8 cellular contexts compared by ENCODE assay signal in the genomic region with DNA sequence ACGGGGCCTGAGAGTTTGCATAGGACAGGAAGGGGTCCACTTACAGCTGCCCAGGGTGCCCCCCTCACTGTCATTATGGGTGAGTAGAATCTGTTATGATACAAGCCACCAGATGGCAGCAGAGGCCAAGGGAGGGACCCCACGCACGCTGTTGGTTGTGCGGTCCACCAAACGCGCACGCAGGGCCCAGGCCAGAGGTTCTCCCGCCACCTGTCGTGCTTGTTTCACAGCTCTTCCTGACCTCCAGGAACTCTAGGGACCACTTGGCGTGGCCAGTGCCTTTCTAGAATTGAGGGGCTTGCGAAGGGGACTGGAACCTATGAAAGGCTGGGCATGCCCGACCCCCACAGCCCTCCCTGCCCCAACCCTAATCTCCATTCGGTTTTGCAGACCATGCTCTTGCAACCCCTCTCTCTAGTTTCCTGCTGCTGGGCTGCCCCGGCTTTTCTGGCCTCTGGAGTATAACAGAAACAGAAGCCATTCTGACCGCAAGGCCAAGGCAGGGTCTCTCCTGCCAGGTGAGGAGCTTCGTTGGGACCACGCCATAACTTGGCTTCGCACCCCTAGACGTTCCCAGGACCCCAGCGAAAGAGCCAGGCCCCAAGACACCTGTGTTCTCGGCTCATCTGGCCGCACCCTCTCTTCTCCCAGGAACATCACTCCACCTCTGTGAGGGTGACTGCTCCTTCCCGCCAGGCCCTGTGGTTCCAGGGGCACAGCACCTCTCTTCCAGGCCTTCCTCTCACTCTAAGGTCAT. TPM values are rescaled to one million over a fixed set of nuclear protein-coding genes. Genes with fewer than 3 reads are reported as not detected.
DNase-seq lines count a peak whose midpoint lies in the region; ATAC-seq and TF ChIP-seq lines count a peak whose summit lies in the region.

No MANE protein-coding gene starts in this region.

- no peak overlapping the region for H3K27ac ChIP-seq in OCI-LY7 (ENCODE audit: low read depth, low read length, poor library complexity, severe bottlenecking)
- H3K27ac ChIP-seq in parathyroid adenoma = no peak overlapping the region
- no peak overlapping the region for H3K27ac ChIP-seq in aorta (ENCODE audit: low read depth in 1 of 2, low read length in 2 of 2)

- TF ChIP-seq CTCF in Caco-2 (IDR thresholded peaks at IDR 0.05; ENCODE audit: insufficient read depth in 1 of 2, low read depth in 1 of 2, low read length in 1 of 2, severe bottlenecking in 1 of 2, unreplicated experiment in 1 of 2) = peak; percentile 67
- peak; percentile 80 for TF ChIP-seq CTCF in OCI-LY7 (conservative IDR thresholded peaks at IDR 0.05; ENCODE audit: low read length)
- peak; percentile 83 for TF ChIP-seq CTCF in parathyroid adenoma (IDR thresholded peaks at IDR 0.05)

- H3K79me2 ChIP-seq in OCI-LY7 (ENCODE audit: insufficient read depth, low read depth, low read length) = no peaks in the 10 kb centered on the region
- no peaks in the 10 kb centered on the region for H3K79me2 ChIP-seq in parathyroid adenoma

- H3K36me3 Mint-ChIP-seq in Caco-2 (ENCODE audit: insufficient read depth, unreplicated experiment) = no peaks in the 10 kb centered on the region

- ATAC-seq in aorta (ENCODE audit: low FRiP score) (peak; percentile 72), GM21360 (IDR thresholded peaks at IDR 0.05; ENCODE audit: unreplicated experiment) (no peak)

- H2AFZ ChIP-seq in OCI-LY7 (ENCODE audit: low read length) = no peak overlapping the region
- peak overlapping the region; percentile 64 for H2AFZ ChIP-seq in parathyroid adenoma

- no peak overlapping the region for H3K9ac ChIP-seq in parathyroid adenoma

- H3K36me3 ChIP-seq in Caco-2 (ENCODE audit: control insufficient read depth, insufficient read depth, low read length) = no peaks in the 10 kb centered on the region
- H3K36me3 ChIP-seq in OCI-LY7 (ENCODE audit: insufficient read depth, low read length) = no peaks in the 10 kb centered on the region
- H3K36me3 ChIP-seq in parathyroid adenoma (ENCODE audit: control insufficient read depth, insufficient read depth, low read length) = no peaks in the 10 kb centered on the region
- peaks cover 0 to 2% of the 10 kb centered on the region in 2 donors for H3K36me3 ChIP-seq in aorta (ENCODE audit: control insufficient read depth in 1 of 2, insufficient read depth in 2 of 2, low read length in 1 of 2)

- H3K4me1 ChIP-seq in Caco-2 (no peaks in the 10 kb centered on the region), OCI-LY7 (ENCODE audit: insufficient read depth, low read length, poor library complexity, severe bottlenecking) (no peaks in the 10 kb centered on the region), parathyroid adenoma (peaks cover 4% of the 10 kb centered on the region), aorta (ENCODE audit: control insufficient read depth in 1 of 2, insufficient read depth in 2 of 2, low read length in 2 of 2) (no peaks in the 10 kb centered on the region)

- H3K9me3 ChIP-seq in Caco-2 (no peaks in the 10 kb centered on the region), OCI-LY7 (ENCODE audit: low read length) (no peaks in the 10 kb centered on the region), parathyroid adenoma (ENCODE audit: control insufficient read depth, low read length) (no peaks in the 10 kb centered on the region), aorta (ENCODE audit: control insufficient read depth, low read length) (no peaks in the 10 kb centered on the region)

- no peaks in the 10 kb centered on the region for H4K20me1 ChIP-seq in OCI-LY7 (ENCODE audit: insufficient read depth, low read length)

- H3K27me3 Mint-ChIP-seq in Caco-2 (ENCODE audit: insufficient read depth, unreplicated experiment) = peaks cover 6% of the 10 kb centered on the region

- H3K27me3 ChIP-seq in Caco-2 (replicated peaks; ENCODE audit: control insufficient read depth, insufficient read depth, low read length) (no peaks in the 10 kb centered on the region), parathyroid adenoma (ENCODE audit: control insufficient read depth, insufficient read depth, low read length) (no peaks in the 10 kb centered on the region), aorta (ENCODE audit: control insufficient read depth in 1 of 2, insufficient read depth in 2 of 2, low read length in 1 of 2) (no peaks in the 10 kb centered on the region)

- H3K9me3 Mint-ChIP-seq in Caco-2 (ENCODE audit: unreplicated experiment) = no peaks in the 10 kb centered on the region

- CTCF ChIA-PET in Caco-2 (lab: Charles Lee) (interaction anchor here (1.1 to 1.2 kb wide), 3 partner anchors 78 to 256 kb away, joined by 3 to 11 read pairs (median 3); no protein-coding TSS in a partner anchor), OCI-LY7 (lab: Charles Lee; ENCODE audit: unreplicated experiment) (interaction anchor here (0.6 kb wide), 3 partner anchors 291 to 931 kb away, joined by 3 read pairs; no protein-coding TSS in a partner anchor)

- H3K4me3 Mint-ChIP-seq in Caco-2 (ENCODE audit: unreplicated experiment) = no peak overlapping the region

- intact Hi-C loops in Caco-2 (cut with micrococcal nuclease; ENCODE audit: unreplicated experiment) (loop anchor here (1.0 to 10.0 kb wide), 2 partner anchors 80 to 255 kb away; no protein-coding TSS in a partner anchor), OCI-LY7 (cut with micrococcal nuclease; ENCODE audit: unreplicated experiment) (loop anchor here (1.0 kb wide), 2 partner anchors 112 to 255 kb away; no protein-coding TSS in a partner anchor), aorta (cut with DNase I) (loop anchor here (2.0 to 5.0 kb wide), 3 partner anchors 118 to 254 kb away; no protein-coding TSS in a partner anchor)

- H3K9me2 ChIP-seq in OCI-LY7 (ENCODE audit: insufficient read depth, low read length) = no peaks in the 10 kb centered on the region

- DNase-seq in Caco-2 = peak; percentile 56 to 72
- peak; percentile 80 for DNase-seq in HT-29 (ENCODE audit: low spot score)
- peak; percentile 54 for DNase-seq in OCI-LY7 (ENCODE audit: low spot score)
- DNase-seq in activated naive CD4-positive, alpha-beta T cell treated with Interleukin-2 at 50 U/mL for 16 hours = peak; percentile 30
- DNase-seq in globus pallidus (ENCODE audit: low spot score) = peak; percentile 29
- peak; percentile 68 to 87 for DNase-seq in aorta

- no TSS peak for BruUV-seq in Caco-2 (replicated peaks; lab: Mats Ljungman, UMichigan)
- no TSS peak for BruUV-seq in OCI-LY7 (replicated peaks; lab: Mats Ljungman, UMichigan)

- no peak overlapping the region for H3K4me3 ChIP-seq in Caco-2 (ENCODE audit: low read depth, low read length)
- no peak overlapping the region for H3K4me3 ChIP-seq in OCI-LY7 (ENCODE audit: low read depth, low read length, poor library complexity, severe bottlenecking)
- no peak overlapping the region for H3K4me3 ChIP-seq in parathyroid adenoma (ENCODE audit: low read depth, low read length)
- H3K4me3 ChIP-seq in aorta (ENCODE audit: low read length in 2 of 2) = no peak overlapping the region

- POLR2A ChIA-PET in Caco-2 (lab: Charles Lee) = no interaction called here
- POLR2A ChIA-PET in OCI-LY7 (lab: Charles Lee) = no interaction called here

- H3K4me1 Mint-ChIP-seq in Caco-2 (ENCODE audit: low read depth, unreplicated experiment) = no peaks in the 10 kb centered on the region

- H3K27ac Mint-ChIP-seq in Caco-2 (ENCODE audit: unreplicated experiment) = no peak overlapping the region

- 34 to 44% methylated on average over 23 of the region's 23 CpGs for WGBS in aorta, 2 donors

- H3K4me2 ChIP-seq in OCI-LY7 (ENCODE audit: low read length) = no peak overlapping the region
- no peak overlapping the region for H3K4me2 ChIP-seq in parathyroid adenoma (ENCODE audit: low read length)

RNA-seq across cellular contexts. Expression of a gene that starts 46.0 kb away (rescaled TPM):
- total RNA-seq in Caco-2 (2022) = 0.07 and 0.41 TPM in 2 replicates
- 4.9 and 7.4 TPM in 2 replicates for total RNA-seq in HT-29 (2014; rRNA removed; shearing (Covaris generic))
- total RNA-seq in OCI-LY7 (2014; rRNA removed; shearing (Covaris generic)) = not detected in 2 replicates
- not detected in 2 replicates for total RNA-seq in OCI-LY7 (2022)
- total RNA-seq in aorta = 10 to 100 TPM; 10.9 to 31.2 TPM
- polyA plus RNA-seq in aorta = 10 to 100 TPM; 14.4 to 91.2 TPM

RNA-seq across cellular contexts. Expression of a gene that starts 50.5 kb away (rescaled TPM):
- total RNA-seq in Caco-2 (2022) (38.0 and 41.3 TPM in 2 replicates), OCI-LY7 (2022) (31.9 and 35.3 TPM in 2 replicates), aorta (10 to 100 TPM; 62.1 to 71.4 TPM)
- 97.9 and 117 TPM in 2 replicates for total RNA-seq in HT-29 (2014; rRNA removed; shearing (Covaris generic))
- 26.6 and 35.9 TPM in 2 replicates for total RNA-seq in OCI-LY7 (2014; rRNA removed; shearing (Covaris generic))
- 10 to 100 TPM; 32.6 to 71.4 TPM for polyA plus RNA-seq in aorta

Comparison
In these comparisons a context has a peak if more than half of its experiments do, and no peak if none do; other contexts are left out.
1. DNase-seq: peak in every context shown above with its lines; median percentile 80 in HT-29; 78 in aorta; 64 in Caco-2; 54 in OCI-LY7; 30 in activated naive CD4-positive, alpha-beta T cell treated with Interleukin-2 at 50 U/mL for 16 hours; 29 in globus pallidus.